25 cellular contexts compared by ENCODE assay signal in genomic region chr2:135256531-135257258, GRCh38.
DNase-seq lines count a peak whose midpoint lies in the region; ATAC-seq, FAIRE-seq and TF ChIP-seq lines count a peak whose summit lies in the region.
"Had no signal": no experiment of that assay in that cellular context is flagged by ENCODE, and none has a peak within 500 bp of the region (broad histone marks: within the 10 kb centered on the region; RNA-seq: fewer than 3 reads in every experiment).

No MANE protein-coding gene starts in this region.

- peak overlapping the region; percentile 83 for H3K27ac ChIP-seq in mammary epithelial cell (ENCODE audit: insufficient read depth, low read depth, low read length)
- H3K27ac ChIP-seq in breast epithelium: no peak overlapping the region
- H3K27ac ChIP-seq in K562 (ENCODE audit: extremely low read depth, low read depth, low read length): no peak overlapping the region
- H3K27ac ChIP-seq in foreskin keratinocyte: peak overlapping the region; percentile 30
- no peak overlapping the region for H3K27ac ChIP-seq in right atrium auricular region
- H3K27ac ChIP-seq: body of pancreas, C4-2B, lower lobe of right lung, parathyroid adenoma, skin epidermis had no signal

- TF ChIP-seq CTCF in mammary epithelial cell (conservative IDR thresholded peaks at IDR 0.05 in 1 of 2, IDR thresholded peaks at IDR 0.05 in 1 of 2; ENCODE audit: extremely low read depth in 1 of 2, insufficient read depth in 1 of 2, low read depth in 1 of 2, low read length in 2 of 2) (no peak), breast epithelium (IDR thresholded peaks at IDR 0.05) (no peak), K562 (IDR thresholded peaks at IDR 0.05 in 2 of 3, conservative IDR thresholded peaks at IDR 0.05 in 1 of 3; ENCODE audit: insufficient read depth in 2 of 3, low read depth in 1 of 3, low read length in 3 of 3) (no peak), foreskin keratinocyte (conservative IDR thresholded peaks at IDR 0.05) (no peak), right atrium auricular region (IDR thresholded peaks at IDR 0.05) (no peak)

- H3K27me3 ChIP-seq in mammary epithelial cell (ENCODE audit: insufficient read depth, low read length) (no peaks in the 10 kb centered on the region), breast epithelium (no peaks in the 10 kb centered on the region), K562 (ENCODE audit: control insufficient read depth in 2 of 2, insufficient read depth in 2 of 2, low read length in 2 of 2) (no peaks in the 10 kb centered on the region), foreskin keratinocyte (no peaks in the 10 kb centered on the region), right atrium auricular region (no peaks in the 10 kb centered on the region)
- H3K27me3 ChIP-seq: body of pancreas had no signal

- intact Hi-C loops in mammary epithelial cell (cut with micrococcal nuclease): loop anchor here (2.0 to 5.0 kb wide), 2 partner anchors 204 to 276 kb away; partner anchors contain the start of genes R3HDM1, RAB3GAP1 and ZRANB3
- intact Hi-C loops in breast epithelium (cut with DNase I; ENCODE audit: low total_unique reads): no loop called here
- intact Hi-C loops in K562 (cut with micrococcal nuclease): loop anchor here (5.0 kb wide), 1 partner anchor 254 kb away; no protein-coding TSS in a partner anchor
- intact Hi-C loops in left colon (cut with DNase I, micrococcal nuclease): no loop called here

- ATAC-seq in K562 (no peak), foreskin keratinocyte (peak; percentile 89), GM18861 (IDR thresholded peaks at IDR 0.05; ENCODE audit: unreplicated experiment) (no peak), left colon (no peak), HG03135 (IDR thresholded peaks at IDR 0.05; ENCODE audit: unreplicated experiment) (no peak)
- ATAC-seq: body of pancreas, lower lobe of right lung had no signal

- WGBS in mammary epithelial cell (ENCODE audit: low coverage, missing lambda C conversion rate): 90% methylated on average over 3 of the region's 3 CpGs
- WGBS in K562 (ENCODE audit: insufficient coverage, low coverage, missing lambda C conversion rate): 92% methylated on average over 2 of the region's 3 CpGs

- CTCF ChIA-PET in mammary epithelial cell (lab: Charles Lee; ENCODE audit: low non-redundant PET): no interaction called here
- CTCF ChIA-PET in K562 (lab: Yijun Ruan, JAX; ENCODE audit: low intra/inter-chr PET ratio): no interaction called here

- H4K20me1 ChIP-seq in mammary epithelial cell (ENCODE audit: insufficient read depth, low read length) (peaks cover 2% of the 10 kb centered on the region), K562 (replicated peaks; ENCODE audit: control insufficient read depth, insufficient read depth, low read length) (no peaks in the 10 kb centered on the region)

- H3K9me3 ChIP-seq in mammary epithelial cell (replicated peaks; ENCODE audit: insufficient read depth, low read length): no peaks in the 10 kb centered on the region
- H3K9me3 ChIP-seq in breast epithelium: no peaks in the 10 kb centered on the region
- H3K9me3 ChIP-seq in K562 (replicated peaks; ENCODE audit: control insufficient read depth, insufficient read depth, low read depth, low read length): no peaks in the 10 kb centered on the region
- no peaks in the 10 kb centered on the region for H3K9me3 ChIP-seq in right atrium auricular region
- H3K9me3 ChIP-seq: body of pancreas had no signal

- no peak for TF ChIP-seq RAD21 in K562 (CRISPR knock-in tag; conservative IDR thresholded peaks at IDR 0.05 in 1 of 2, IDR thresholded peaks at IDR 0.05 in 1 of 2)

- no peaks in the 10 kb centered on the region for H3K36me3 ChIP-seq in mammary epithelial cell (ENCODE audit: insufficient read depth, low read length)
- H3K36me3 ChIP-seq in breast epithelium: no peaks in the 10 kb centered on the region
- no peaks in the 10 kb centered on the region for H3K36me3 ChIP-seq in K562 (ENCODE audit: control insufficient read depth, insufficient read depth, low read length)
- H3K36me3 ChIP-seq in right atrium auricular region: no peaks in the 10 kb centered on the region
- H3K36me3 ChIP-seq: lower lobe of right lung had no signal

- no peak for TF ChIP-seq EP300 in K562 (IDR thresholded peaks at IDR 0.05; ENCODE audit: low read length)

- H3K79me2 ChIP-seq in mammary epithelial cell (ENCODE audit: insufficient read depth, low read length) (no peaks in the 10 kb centered on the region), K562 (ENCODE audit: control insufficient read depth, insufficient read depth, low read length) (no peaks in the 10 kb centered on the region)
- H3K79me2 ChIP-seq: parathyroid adenoma had no signal

- H2AFZ ChIP-seq in mammary epithelial cell (ENCODE audit: low read depth, low read length) (no peak overlapping the region), K562 (ENCODE audit: low read depth, low read length) (no peak overlapping the region)
- H2AFZ ChIP-seq: parathyroid adenoma had no signal

- dilution Hi-C loops in mammary epithelial cell (cut with HindIII; ENCODE audit: low sequenced_read_pairs): no loop called here

- no peaks in the 10 kb centered on the region for H3K9me1 ChIP-seq in K562 (ENCODE audit: control insufficient read depth, insufficient read depth, low read length)

- DNase-seq in mammary epithelial cell (peak; percentile 76), breast epithelium (ENCODE audit: low spot score in 2 of 2) (no peak), K562 (ENCODE audit: extremely low read depth in 1 of 4, low spot score in 3 of 4) (peak in 1 of 4 experiments; percentile 8), foreskin keratinocyte (peak; percentile 66 to 88), left colon (no peak), right atrium auricular region (ENCODE audit: low spot score) (no peak)
- DNase-seq: activated CD4-positive, alpha-beta T cell treated with anti-CD3 and anti-CD28 coated beads, Interleukin-2, amount 50 U/mL, for 4 hours; activated naive CD4-positive, alpha-beta T cell treated with anti-CD3 and anti-CD28 coated beads, Interleukin-2, amount 50 U/mL, for 16 hours; activated T-cell treated with anti-CD3 and anti-CD28 coated beads for 4 hours; body of pancreas; DMS 273 treated with DMSO at 0.1 percent for 48 hours; lower lobe of right lung; MM.1S; naive B cell; NCI-H187; NCI-H446 treated with DMSO at 0.1 percent for 48 hours; SHP77; stimulated activated CD4-positive, alpha-beta T cell treated with anti-CD3 and anti-CD28 coated beads, Interleukin-4, amount 100 ng/mL, for 24 hours; substantia nigra; T-helper 1 cell had no signal

- BruUV-seq in mammary epithelial cell (replicated peaks; lab: Mats Ljungman, UMichigan): no TSS peak
- BruUV-seq in K562 (replicated peaks; lab: Mats Ljungman, UMichigan): no TSS peak

- no peak for TF ChIP-seq POLR2A in breast epithelium (IDR thresholded peaks at IDR 0.05)
- no peak for TF ChIP-seq POLR2A in K562 (conservative IDR thresholded peaks at IDR 0.05)

- H3K4me2 ChIP-seq in mammary epithelial cell (ENCODE audit: insufficient read depth, low read depth, low read length) (peak overlapping the region; percentile 35), K562 (ENCODE audit: insufficient read depth, low read length) (no peak overlapping the region)

- H3K4me3 ChIP-seq in mammary epithelial cell (replicated peaks in 1 of 3; ENCODE audit: insufficient read depth in 1 of 3, low read depth in 2 of 3, low read length in 3 of 3) (no peak overlapping the region), breast epithelium (no peak overlapping the region), K562 (no peak overlapping the region), right atrium auricular region (no peak overlapping the region)
- H3K4me3 ChIP-seq: body of pancreas, lower lobe of right lung, skin epidermis had no signal

- H3K4me1 ChIP-seq in mammary epithelial cell (ENCODE audit: insufficient read depth, low read length) (peaks cover 27% of the 10 kb centered on the region), breast epithelium (no peaks in the 10 kb centered on the region), K562 (replicated peaks in 1 of 2; ENCODE audit: control insufficient read depth in 2 of 2, insufficient read depth in 2 of 2, low read length in 2 of 2) (no peaks in the 10 kb centered on the region), foreskin keratinocyte (peaks cover 17% of the 10 kb centered on the region), right atrium auricular region (no peaks in the 10 kb centered on the region)
- H3K4me1 ChIP-seq: body of pancreas, lower lobe of right lung had no signal

- in situ Hi-C loops in mammary epithelial cell (cut with MboI; ENCODE audit: low sequenced_read_pairs in 2 of 2) (no loop called here), K562 (cut with MboI) (no loop called here)

- POLR2A ChIA-PET in K562 (lab: Yijun Ruan, JAX): interaction anchor here (0.8 kb wide), 1 partner anchor 430 kb away, joined by 3 read pairs; no protein-coding TSS in a partner anchor

- H3K9ac ChIP-seq in mammary epithelial cell (ENCODE audit: insufficient read depth, low read length) (no peak overlapping the region), K562 (ENCODE audit: insufficient read depth in 1 of 2, low read depth in 2 of 2, low read length in 2 of 2) (no peak overlapping the region)
- H3K9ac ChIP-seq: parathyroid adenoma had no signal

- no peak for FAIRE-seq in K562 (lab: Jason Lieb, UNC)

Comparison
In these comparisons a context has a peak if more than half of its experiments do, and no peak if none do; other contexts are left out.
1. DNase-seq: peak in mammary epithelial cell (single experiment) and foreskin keratinocyte (2 of 2); none in breast epithelium (0 of 2), left colon (0 of 2) and right atrium auricular region (single experiment).
2. H3K27ac ChIP-seq: peak in mammary epithelial cell (single experiment) and foreskin keratinocyte (single experiment); none in breast epithelium (0 of 2), K562 (single experiment) and right atrium auricular region (0 of 2).
3. intact Hi-C loops: an anchor here in mammary epithelial cell (2.0 to 5.0 kb wide) and K562 (5.0 kb wide); none called in breast epithelium and left colon.